Comparison of ENCODE assay signal across 1 cellular context in genomic region chr15:72319360-72319984, GRCh38.
TF ChIP-seq lines count a peak whose summit lies in the region.

No MANE protein-coding gene starts in this region.

TF ChIP-seq in HEK293, 187 proteins besides CTCF, POLR2A, EP300 and RAD21 (continued from another document and continues in another):
- TF ChIP-seq, protein P1, sequence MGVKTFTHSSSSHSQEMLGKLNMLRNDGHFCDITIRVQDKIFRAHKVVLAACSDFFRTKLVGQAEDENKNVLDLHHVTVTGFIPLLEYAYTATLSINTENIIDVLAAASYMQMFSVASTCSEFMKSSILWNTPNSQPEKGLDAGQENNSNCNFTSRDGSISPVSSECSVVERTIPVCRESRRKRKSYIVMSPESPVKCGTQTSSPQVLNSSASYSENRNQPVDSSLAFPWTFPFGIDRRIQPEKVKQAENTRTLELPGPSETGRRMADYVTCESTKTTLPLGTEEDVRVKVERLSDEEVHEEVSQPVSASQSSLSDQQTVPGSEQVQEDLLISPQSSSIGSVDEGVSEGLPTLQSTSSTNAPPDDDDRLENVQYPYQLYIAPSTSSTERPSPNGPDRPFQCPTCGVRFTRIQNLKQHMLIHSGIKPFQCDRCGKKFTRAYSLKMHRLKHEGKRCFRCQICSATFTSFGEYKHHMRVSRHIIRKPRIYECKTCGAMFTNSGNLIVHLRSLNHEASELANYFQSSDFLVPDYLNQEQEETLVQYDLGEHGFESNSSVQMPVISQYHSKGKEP (tag by site-specific recombination; IDR thresholded peaks at IDR 0.05), result no peak
- TF ChIP-seq ZNF350 (tag by site-specific recombination; IDR thresholded peaks at IDR 0.05), result no peak
- no peak for TF ChIP-seq ZNF664 (tag by site-specific recombination; IDR thresholded peaks at IDR 0.05)
- TF ChIP-seq ZNF623 (tag by site-specific recombination; IDR thresholded peaks at IDR 0.05), result no peak
- TF ChIP-seq ZFP69B (tag by site-specific recombination; IDR thresholded peaks at IDR 0.05), result peak; percentile 73
- 0 out of 2 replicates have a peak, but pooled peaks have one; percentile 44 for TF ChIP-seq YY1 (tag by site-specific recombination; IDR thresholded peaks at IDR 0.05)
- TF ChIP-seq, protein P2, sequence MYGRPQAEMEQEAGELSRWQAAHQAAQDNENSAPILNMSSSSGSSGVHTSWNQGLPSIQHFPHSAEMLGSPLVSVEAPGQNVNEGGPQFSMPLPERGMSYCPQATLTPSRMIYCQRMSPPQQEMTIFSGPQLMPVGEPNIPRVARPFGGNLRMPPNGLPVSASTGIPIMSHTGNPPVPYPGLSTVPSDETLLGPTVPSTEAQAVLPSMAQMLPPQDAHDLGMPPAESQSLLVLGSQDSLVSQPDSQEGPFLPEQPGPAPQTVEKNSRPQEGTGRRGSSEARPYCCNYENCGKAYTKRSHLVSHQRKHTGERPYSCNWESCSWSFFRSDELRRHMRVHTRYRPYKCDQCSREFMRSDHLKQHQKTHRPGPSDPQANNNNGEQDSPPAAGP (tag by site-specific recombination; IDR thresholded peaks at IDR 0.05), result 0 out of 2 replicates have a peak, but pooled peaks have one; percentile 14
- TF ChIP-seq HOXD13 (CRISPR knock-in tag; IDR thresholded peaks at IDR 0.05; ENCODE audit: borderline replicate concordance), result peak; percentile 66; the same call in 1 of the 2 replicates
- TF ChIP-seq ZNF324 (tag by site-specific recombination; IDR thresholded peaks at IDR 0.05), result peak; percentile 34; the same call in 1 of the 2 replicates
- peak; percentile 41; the same call in 1 of the 2 replicates for TF ChIP-seq ZBTB8A (tag by site-specific recombination; IDR thresholded peaks at IDR 0.05)
- peak; percentile 86; the same call in 1 of the 2 replicates for TF ChIP-seq ZNF121 (tag by site-specific recombination; IDR thresholded peaks at IDR 0.05)
- TF ChIP-seq, protein P3, sequence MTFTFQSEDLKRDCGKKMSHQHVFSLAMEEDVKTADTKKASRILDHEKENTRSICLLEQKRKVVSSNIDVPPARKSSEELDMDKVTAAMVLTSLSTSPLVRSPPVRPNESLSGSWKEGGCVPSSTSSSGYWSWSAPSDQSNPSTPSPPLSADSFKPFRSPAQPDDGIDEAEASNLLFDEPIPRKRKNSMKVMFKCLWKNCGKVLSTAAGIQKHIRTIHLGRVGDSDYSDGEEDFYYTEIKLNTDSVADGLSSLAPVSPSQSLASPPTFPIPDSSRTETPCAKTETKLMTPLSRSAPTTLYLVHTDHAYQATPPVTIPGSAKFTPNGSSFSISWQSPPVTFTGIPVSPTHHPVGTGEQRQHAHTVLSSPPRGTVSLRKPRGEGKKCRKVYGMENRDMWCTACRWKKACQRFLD (tag by site-specific recombination; IDR thresholded peaks at IDR 0.05), result no peak
- TF ChIP-seq HOXA7 (CRISPR knock-in tag; IDR thresholded peaks at IDR 0.05; ENCODE audit: borderline replicate concordance), result peak; percentile 81; the same call in 1 of the 2 replicates
- TF ChIP-seq ZNF155 (tag by site-specific recombination; IDR thresholded peaks at IDR 0.05), result no peak
- TF ChIP-seq KLF9 (tag by site-specific recombination; IDR thresholded peaks at IDR 0.05; ENCODE audit: low read depth), result no peak
- no peak for TF ChIP-seq GLI4 (tag by site-specific recombination; IDR thresholded peaks at IDR 0.05)
- no peak for TF ChIP-seq ZNF510 (tag by site-specific recombination; IDR thresholded peaks at IDR 0.05; ENCODE audit: insufficient replicate concordance)
- no peak for TF ChIP-seq RBAK (tag by site-specific recombination; IDR thresholded peaks at IDR 0.05)
- TF ChIP-seq KLF1 (tag by site-specific recombination; IDR thresholded peaks at IDR 0.05), result no peak
- no peak for TF ChIP-seq REPIN1 (tag by site-specific recombination; IDR thresholded peaks at IDR 0.05; ENCODE audit: low read depth)
- TF ChIP-seq, protein P4, sequence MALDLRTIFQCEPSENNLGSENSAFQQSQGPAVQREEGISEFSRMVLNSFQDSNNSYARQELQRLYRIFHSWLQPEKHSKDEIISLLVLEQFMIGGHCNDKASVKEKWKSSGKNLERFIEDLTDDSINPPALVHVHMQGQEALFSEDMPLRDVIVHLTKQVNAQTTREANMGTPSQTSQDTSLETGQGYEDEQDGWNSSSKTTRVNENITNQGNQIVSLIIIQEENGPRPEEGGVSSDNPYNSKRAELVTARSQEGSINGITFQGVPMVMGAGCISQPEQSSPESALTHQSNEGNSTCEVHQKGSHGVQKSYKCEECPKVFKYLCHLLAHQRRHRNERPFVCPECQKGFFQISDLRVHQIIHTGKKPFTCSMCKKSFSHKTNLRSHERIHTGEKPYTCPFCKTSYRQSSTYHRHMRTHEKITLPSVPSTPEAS (tag by site-specific recombination; IDR thresholded peaks at IDR 0.05), result no peak
- no peak for TF ChIP-seq YY2 (tag by site-specific recombination; IDR thresholded peaks at IDR 0.05)
- TF ChIP-seq, protein P5, sequence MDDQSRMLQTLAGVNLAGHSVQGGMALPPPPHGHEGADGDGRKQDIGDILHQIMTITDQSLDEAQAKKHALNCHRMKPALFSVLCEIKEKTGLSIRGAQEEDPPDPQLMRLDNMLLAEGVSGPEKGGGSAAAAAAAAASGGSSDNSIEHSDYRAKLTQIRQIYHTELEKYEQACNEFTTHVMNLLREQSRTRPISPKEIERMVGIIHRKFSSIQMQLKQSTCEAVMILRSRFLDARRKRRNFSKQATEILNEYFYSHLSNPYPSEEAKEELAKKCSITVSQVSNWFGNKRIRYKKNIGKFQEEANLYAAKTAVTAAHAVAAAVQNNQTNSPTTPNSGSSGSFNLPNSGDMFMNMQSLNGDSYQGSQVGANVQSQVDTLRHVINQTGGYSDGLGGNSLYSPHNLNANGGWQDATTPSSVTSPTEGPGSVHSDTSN (CRISPR knock-in tag; IDR thresholded peaks at IDR 0.05), result peak; percentile 96
- TF ChIP-seq REST (tag by site-specific recombination; IDR thresholded peaks at IDR 0.05), result peak; percentile 99
- TF ChIP-seq ZNF660 (tag by site-specific recombination; IDR thresholded peaks at IDR 0.05), result 0 out of 2 replicates have a peak, but pooled peaks have one; percentile 43
- TF ChIP-seq ZNF433 (tag by site-specific recombination; IDR thresholded peaks at IDR 0.05; ENCODE audit: low read depth), result no peak; the same call in 1 of the 2 replicates
- TF ChIP-seq ZNF146 (tag by site-specific recombination; IDR thresholded peaks at IDR 0.05), result 0 out of 2 replicates have a peak, but pooled peaks have one; percentile 11
- no peak for TF ChIP-seq ZNF175 (tag by site-specific recombination; IDR thresholded peaks at IDR 0.05)
- peak; percentile 64; the same call in 1 of the 2 replicates for TF ChIP-seq MEIS1 (CRISPR knock-in tag; IDR thresholded peaks at IDR 0.05; ENCODE audit: borderline replicate concordance)
- no peak for TF ChIP-seq ZBTB1 (tag by site-specific recombination; IDR thresholded peaks at IDR 0.05)
- peak; percentile 77 for TF ChIP-seq ZSCAN30 (tag by site-specific recombination; IDR thresholded peaks at IDR 0.05)
- no peak for TF ChIP-seq ZNF214 (tag by site-specific recombination; IDR thresholded peaks at IDR 0.05; ENCODE audit: borderline replicate concordance)
- TF ChIP-seq ZNF19 (tag by site-specific recombination; IDR thresholded peaks at IDR 0.05; ENCODE audit: low read depth), result no peak
- TF ChIP-seq, protein P6, sequence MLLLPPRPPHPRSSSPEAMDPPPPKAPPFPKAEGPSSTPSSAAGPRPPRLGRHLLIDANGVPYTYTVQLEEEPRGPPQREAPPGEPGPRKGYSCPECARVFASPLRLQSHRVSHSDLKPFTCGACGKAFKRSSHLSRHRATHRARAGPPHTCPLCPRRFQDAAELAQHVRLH (tag by site-specific recombination; IDR thresholded peaks at IDR 0.05), result no peak
- TF ChIP-seq AEBP2 (tag by site-specific recombination; IDR thresholded peaks at IDR 0.05; ENCODE audit: borderline replicate concordance), result no peak
- TF ChIP-seq, protein P7, sequence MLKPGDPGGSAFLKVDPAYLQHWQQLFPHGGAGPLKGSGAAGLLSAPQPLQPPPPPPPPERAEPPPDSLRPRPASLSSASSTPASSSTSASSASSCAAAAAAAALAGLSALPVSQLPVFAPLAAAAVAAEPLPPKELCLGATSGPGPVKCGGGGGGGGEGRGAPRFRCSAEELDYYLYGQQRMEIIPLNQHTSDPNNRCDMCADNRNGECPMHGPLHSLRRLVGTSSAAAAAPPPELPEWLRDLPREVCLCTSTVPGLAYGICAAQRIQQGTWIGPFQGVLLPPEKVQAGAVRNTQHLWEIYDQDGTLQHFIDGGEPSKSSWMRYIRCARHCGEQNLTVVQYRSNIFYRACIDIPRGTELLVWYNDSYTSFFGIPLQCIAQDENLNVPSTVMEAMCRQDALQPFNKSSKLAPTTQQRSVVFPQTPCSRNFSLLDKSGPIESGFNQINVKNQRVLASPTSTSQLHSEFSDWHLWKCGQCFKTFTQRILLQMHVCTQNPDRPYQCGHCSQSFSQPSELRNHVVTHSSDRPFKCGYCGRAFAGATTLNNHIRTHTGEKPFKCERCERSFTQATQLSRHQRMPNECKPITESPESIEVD (tag by site-specific recombination; IDR thresholded peaks at IDR 0.05), result no peak
- TF ChIP-seq ZNF560 (tag by site-specific recombination; IDR thresholded peaks at IDR 0.05; ENCODE audit: borderline replicate concordance), result no peak
- TF ChIP-seq KLF8 (tag by site-specific recombination; IDR thresholded peaks at IDR 0.05), result peak; percentile 10; the same call in 1 of the 2 replicates
- TF ChIP-seq ZBTB7A (tag by site-specific recombination; IDR thresholded peaks at IDR 0.05; ENCODE audit: low read depth), result peak; percentile 52; the same call in 1 of the 2 replicates
- no peak for TF ChIP-seq TCF7L2 (IDR thresholded peaks at IDR 0.05; ENCODE audit: borderline replicate concordance, low read depth, low read length)
- TF ChIP-seq SP7 (tag by site-specific recombination; IDR thresholded peaks at IDR 0.05), result no peak
- TF ChIP-seq ZFHX2 (tag by site-specific recombination; conservative IDR thresholded peaks at IDR 0.05), result no peak
- TF ChIP-seq ZNF23 (tag by site-specific recombination; IDR thresholded peaks at IDR 0.05; ENCODE audit: borderline replicate concordance), result no peak
- TF ChIP-seq ZNF133 (tag by site-specific recombination; IDR thresholded peaks at IDR 0.05), result 0 out of 2 replicates have a peak, but pooled peaks have one; percentile 20
- no peak for TF ChIP-seq ZNF645 (tag by site-specific recombination; IDR thresholded peaks at IDR 0.05)
- no peak for TF ChIP-seq ELK4 (IDR thresholded peaks at IDR 0.05; ENCODE audit: borderline replicate concordance, low read depth, low read length)
